Comparison of ENCODE assay signal across 1 cellular context in genomic region chr4:152536545-152537182, GRCh38.
TF ChIP-seq lines count a peak whose summit lies in the region.

No MANE protein-coding gene starts in this region.

TF ChIP-seq in HepG2, 621 proteins besides CTCF, POLR2A, EP300 and RAD21 (continued from another document and continues in another):
- 0 out of 2 replicates have a peak, but pooled peaks have one; percentile 10 for TF ChIP-seq PRDM10 (CRISPR knock-in tag; IDR thresholded peaks at IDR 0.05; ENCODE audit: low read depth)
- no peak for TF ChIP-seq ZNF557 (CRISPR knock-in tag; IDR thresholded peaks at IDR 0.05)
- TF ChIP-seq, protein P1, sequence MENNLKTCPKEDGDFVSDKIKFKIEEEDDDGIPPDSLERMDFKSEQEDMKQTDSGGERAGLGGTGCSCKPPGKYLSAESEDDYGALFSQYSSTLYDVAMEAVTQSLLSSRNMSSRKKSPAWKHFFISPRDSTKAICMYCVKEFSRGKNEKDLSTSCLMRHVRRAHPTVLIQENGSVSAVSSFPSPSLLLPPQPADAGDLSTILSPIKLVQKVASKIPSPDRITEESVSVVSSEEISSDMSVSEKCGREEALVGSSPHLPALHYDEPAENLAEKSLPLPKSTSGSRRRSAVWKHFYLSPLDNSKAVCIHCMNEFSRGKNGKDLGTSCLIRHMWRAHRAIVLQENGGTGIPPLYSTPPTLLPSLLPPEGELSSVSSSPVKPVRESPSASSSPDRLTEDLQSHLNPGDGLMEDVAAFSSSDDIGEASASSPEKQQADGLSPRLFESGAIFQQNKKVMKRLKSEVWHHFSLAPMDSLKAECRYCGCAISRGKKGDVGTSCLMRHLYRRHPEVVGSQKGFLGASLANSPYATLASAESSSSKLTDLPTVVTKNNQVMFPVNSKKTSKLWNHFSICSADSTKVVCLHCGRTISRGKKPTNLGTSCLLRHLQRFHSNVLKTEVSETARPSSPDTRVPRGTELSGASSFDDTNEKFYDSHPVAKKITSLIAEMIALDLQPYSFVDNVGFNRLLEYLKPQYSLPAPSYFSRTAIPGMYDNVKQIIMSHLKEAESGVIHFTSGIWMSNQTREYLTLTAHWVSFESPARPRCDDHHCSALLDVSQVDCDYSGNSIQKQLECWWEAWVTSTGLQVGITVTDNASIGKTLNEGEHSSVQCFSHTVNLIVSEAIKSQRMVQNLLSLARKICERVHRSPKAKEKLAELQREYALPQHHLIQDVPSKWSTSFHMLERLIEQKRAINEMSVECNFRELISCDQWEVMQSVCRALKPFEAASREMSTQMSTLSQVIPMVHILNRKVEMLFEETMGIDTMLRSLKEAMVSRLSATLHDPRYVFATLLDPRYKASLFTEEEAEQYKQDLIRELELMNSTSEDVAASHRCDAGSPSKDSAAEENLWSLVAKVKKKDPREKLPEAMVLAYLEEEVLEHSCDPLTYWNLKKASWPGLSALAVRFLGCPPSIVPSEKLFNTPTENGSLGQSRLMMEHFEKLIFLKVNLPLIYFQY (CRISPR knock-in tag; IDR thresholded peaks at IDR 0.05; ENCODE audit: borderline replicate concordance), result no peak
- TF ChIP-seq ZNF20 (CRISPR knock-in tag; IDR thresholded peaks at IDR 0.05), result no peak
- TF ChIP-seq FOXJ3 (CRISPR knock-in tag; IDR thresholded peaks at IDR 0.05; ENCODE audit: borderline replicate concordance), result no peak
- TF ChIP-seq ZNF546 (CRISPR knock-in tag; conservative IDR thresholded peaks at IDR 0.05), result no peak
- TF ChIP-seq, protein P2, sequence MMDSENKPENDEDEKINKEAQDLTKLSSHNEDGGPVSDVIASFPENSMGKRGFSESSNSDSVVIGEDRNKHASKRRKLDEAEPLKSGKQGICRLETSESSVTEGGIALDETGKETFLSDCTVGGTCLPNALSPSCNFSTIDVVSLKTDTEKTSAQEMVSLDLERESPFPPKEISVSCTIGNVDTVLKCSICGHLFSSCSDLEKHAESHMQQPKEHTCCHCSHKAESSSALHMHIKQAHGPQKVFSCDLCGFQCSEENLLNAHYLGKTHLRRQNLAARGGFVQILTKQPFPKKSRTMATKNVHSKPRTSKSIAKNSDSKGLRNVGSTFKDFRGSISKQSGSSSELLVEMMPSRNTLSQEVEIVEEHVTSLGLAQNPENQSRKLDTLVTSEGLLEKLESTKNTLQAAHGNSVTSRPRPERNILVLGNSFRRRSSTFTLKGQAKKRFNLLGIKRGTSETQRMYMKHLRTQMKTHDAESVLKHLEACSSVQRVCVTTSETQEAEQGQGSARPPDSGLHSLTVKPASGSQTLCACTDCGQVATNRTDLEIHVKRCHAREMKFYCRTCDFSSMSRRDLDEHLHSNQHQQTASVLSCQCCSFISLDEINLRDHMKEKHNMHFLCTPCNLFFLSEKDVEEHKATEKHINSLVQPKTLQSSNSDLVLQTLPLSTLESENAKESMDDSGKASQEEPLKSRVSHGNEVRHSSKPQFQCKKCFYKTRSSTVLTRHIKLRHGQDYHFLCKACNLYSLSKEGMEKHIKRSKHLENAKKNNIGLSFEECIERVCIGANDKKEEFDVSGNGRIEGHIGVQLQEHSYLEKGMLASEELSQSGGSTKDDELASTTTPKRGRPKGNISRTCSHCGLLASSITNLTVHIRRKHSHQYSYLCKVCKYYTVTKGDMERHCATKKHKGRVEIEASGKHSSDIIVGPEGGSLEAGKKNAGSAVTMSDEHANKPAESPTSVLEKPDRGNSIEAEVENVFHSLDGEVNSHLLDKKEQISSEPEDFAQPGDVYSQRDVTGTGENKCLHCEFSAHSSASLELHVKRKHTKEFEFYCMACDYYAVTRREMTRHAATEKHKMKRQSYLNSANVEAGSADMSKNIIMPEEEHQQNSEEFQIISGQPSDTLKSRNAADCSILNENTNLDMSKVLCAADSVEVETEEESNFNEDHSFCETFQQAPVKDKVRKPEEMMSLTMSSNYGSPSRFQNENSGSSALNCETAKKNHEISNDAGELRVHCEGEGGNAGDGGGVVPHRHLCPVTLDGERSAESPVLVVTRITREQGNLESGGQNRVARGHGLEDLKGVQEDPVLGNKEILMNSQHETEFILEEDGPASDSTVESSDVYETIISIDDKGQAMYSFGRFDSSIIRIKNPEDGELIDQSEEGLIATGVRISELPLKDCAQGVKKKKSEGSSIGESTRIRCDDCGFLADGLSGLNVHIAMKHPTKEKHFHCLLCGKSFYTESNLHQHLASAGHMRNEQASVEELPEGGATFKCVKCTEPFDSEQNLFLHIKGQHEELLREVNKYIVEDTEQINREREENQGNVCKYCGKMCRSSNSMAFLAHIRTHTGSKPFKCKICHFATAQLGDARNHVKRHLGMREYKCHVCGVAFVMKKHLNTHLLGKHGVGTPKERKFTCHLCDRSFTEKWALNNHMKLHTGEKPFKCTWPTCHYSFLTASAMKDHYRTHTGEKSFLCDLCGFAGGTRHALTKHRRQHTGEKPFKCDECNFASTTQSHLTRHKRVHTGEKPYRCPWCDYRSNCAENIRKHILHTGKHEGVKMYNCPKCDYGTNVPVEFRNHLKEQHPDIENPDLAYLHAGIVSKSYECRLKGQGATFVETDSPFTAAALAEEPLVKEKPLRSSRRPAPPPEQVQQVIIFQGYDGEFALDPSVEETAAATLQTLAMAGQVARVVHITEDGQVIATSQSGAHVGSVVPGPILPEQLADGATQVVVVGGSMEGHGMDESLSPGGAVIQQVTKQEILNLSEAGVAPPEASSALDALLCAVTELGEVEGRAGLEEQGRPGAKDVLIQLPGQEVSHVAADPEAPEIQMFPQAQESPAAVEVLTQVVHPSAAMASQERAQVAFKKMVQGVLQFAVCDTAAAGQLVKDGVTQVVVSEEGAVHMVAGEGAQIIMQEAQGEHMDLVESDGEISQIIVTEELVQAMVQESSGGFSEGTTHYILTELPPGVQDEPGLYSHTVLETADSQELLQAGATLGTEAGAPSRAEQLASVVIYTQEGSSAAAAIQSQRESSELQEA (CRISPR knock-in tag; IDR thresholded peaks at IDR 0.05; ENCODE audit: not compliant biosample characterization), result no peak
- TF ChIP-seq ZNF672 (CRISPR knock-in tag; IDR thresholded peaks at IDR 0.05), result no peak
- 0 out of 2 replicates have a peak, but pooled peaks have one; percentile 3 for TF ChIP-seq U2AF2 (IDR thresholded peaks at IDR 0.05; ENCODE audit: low read depth, low read length)
- TF ChIP-seq ZBTB49 (CRISPR knock-in tag; IDR thresholded peaks at IDR 0.05; ENCODE audit: borderline replicate concordance), result no peak
- no peak for TF ChIP-seq MATR3 (CRISPR knock-in tag; IDR thresholded peaks at IDR 0.05)
- TF ChIP-seq, protein P3, sequence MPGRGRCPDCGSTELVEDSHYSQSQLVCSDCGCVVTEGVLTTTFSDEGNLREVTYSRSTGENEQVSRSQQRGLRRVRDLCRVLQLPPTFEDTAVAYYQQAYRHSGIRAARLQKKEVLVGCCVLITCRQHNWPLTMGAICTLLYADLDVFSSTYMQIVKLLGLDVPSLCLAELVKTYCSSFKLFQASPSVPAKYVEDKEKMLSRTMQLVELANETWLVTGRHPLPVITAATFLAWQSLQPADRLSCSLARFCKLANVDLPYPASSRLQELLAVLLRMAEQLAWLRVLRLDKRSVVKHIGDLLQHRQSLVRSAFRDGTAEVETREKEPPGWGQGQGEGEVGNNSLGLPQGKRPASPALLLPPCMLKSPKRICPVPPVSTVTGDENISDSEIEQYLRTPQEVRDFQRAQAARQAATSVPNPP (CRISPR knock-in tag; IDR thresholded peaks at IDR 0.05), result no peak
- TF ChIP-seq, protein P4, sequence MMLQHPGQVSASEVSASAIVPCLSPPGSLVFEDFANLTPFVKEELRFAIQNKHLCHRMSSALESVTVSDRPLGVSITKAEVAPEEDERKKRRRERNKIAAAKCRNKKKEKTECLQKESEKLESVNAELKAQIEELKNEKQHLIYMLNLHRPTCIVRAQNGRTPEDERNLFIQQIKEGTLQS (CRISPR knock-in tag; IDR thresholded peaks at IDR 0.05), result no peak
- TF ChIP-seq HIVEP1 (CRISPR knock-in tag; IDR thresholded peaks at IDR 0.05), result no peak
- TF ChIP-seq CREM (IDR thresholded peaks at IDR 0.05), result no peak
- TF ChIP-seq CREM (CRISPR knock-in tag; IDR thresholded peaks at IDR 0.05), result no peak
- TF ChIP-seq HDAC6 (IDR thresholded peaks at IDR 0.05; ENCODE audit: low read depth, low read length), result no peak
- TF ChIP-seq ZNF207 (IDR thresholded peaks at IDR 0.05; ENCODE audit: borderline replicate concordance), result no peak
- no peak for TF ChIP-seq MED13 (CRISPR knock-in tag; IDR thresholded peaks at IDR 0.05)
- TF ChIP-seq, protein P5, sequence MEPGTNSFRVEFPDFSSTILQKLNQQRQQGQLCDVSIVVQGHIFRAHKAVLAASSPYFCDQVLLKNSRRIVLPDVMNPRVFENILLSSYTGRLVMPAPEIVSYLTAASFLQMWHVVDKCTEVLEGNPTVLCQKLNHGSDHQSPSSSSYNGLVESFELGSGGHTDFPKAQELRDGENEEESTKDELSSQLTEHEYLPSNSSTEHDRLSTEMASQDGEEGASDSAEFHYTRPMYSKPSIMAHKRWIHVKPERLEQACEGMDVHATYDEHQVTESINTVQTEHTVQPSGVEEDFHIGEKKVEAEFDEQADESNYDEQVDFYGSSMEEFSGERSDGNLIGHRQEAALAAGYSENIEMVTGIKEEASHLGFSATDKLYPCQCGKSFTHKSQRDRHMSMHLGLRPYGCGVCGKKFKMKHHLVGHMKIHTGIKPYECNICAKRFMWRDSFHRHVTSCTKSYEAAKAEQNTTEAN (CRISPR knock-in tag; conservative IDR thresholded peaks at IDR 0.05), result no peak
- no peak for TF ChIP-seq PHF21A (CRISPR knock-in tag; IDR thresholded peaks at IDR 0.05)
- no peak for TF ChIP-seq ZNF776 (CRISPR knock-in tag; IDR thresholded peaks at IDR 0.05)
- TF ChIP-seq, protein P6, sequence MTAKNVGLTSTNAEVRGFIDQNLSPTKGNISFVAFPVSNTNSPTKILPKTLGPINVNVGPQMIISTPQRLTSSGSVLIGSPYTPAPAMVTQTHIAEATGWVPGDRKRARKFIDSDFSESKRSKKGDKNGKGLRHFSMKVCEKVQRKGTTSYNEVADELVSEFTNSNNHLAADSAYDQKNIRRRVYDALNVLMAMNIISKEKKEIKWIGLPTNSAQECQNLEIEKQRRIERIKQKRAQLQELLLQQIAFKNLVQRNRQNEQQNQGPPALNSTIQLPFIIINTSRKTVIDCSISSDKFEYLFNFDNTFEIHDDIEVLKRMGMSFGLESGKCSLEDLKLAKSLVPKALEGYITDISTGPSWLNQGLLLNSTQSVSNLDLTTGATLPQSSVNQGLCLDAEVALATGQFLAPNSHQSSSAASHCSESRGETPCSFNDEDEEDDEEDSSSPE (CRISPR knock-in tag; IDR thresholded peaks at IDR 0.05), result no peak
- TF ChIP-seq HMG20B (CRISPR knock-in tag; conservative IDR thresholded peaks at IDR 0.05), result no peak
- TF ChIP-seq MTF2 (CRISPR knock-in tag; IDR thresholded peaks at IDR 0.05; ENCODE audit: borderline replicate concordance), result no peak
- no peak for TF ChIP-seq NR2F1 (CRISPR knock-in tag; IDR thresholded peaks at IDR 0.05)
- TF ChIP-seq ZNF704 (CRISPR knock-in tag; IDR thresholded peaks at IDR 0.05; ENCODE audit: borderline replicate concordance), result no peak
- no peak for TF ChIP-seq MTF1 (CRISPR knock-in tag; IDR thresholded peaks at IDR 0.05)
- TF ChIP-seq, protein P7, sequence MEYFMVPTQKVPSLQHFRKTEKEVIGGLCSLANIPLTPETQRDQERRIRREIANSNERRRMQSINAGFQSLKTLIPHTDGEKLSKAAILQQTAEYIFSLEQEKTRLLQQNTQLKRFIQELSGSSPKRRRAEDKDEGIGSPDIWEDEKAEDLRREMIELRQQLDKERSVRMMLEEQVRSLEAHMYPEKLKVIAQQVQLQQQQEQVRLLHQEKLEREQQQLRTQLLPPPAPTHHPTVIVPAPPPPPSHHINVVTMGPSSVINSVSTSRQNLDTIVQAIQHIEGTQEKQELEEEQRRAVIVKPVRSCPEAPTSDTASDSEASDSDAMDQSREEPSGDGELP (IDR thresholded peaks at IDR 0.05; ENCODE audit: borderline replicate concordance, low read depth), result no peak
- 0 out of 2 replicates have a peak, but pooled peaks have one; percentile 0 for TF ChIP-seq ZBTB7B (CRISPR knock-in tag; IDR thresholded peaks at IDR 0.05)
- TF ChIP-seq SIX4 (CRISPR knock-in tag; IDR thresholded peaks at IDR 0.05), result no peak
- no peak for TF ChIP-seq ZNF547 (CRISPR knock-in tag; IDR thresholded peaks at IDR 0.05)
- TF ChIP-seq CBX1 (IDR thresholded peaks at IDR 0.05; ENCODE audit: low read depth), result no peak
- TF ChIP-seq HNF4A (CRISPR knock-in tag; IDR thresholded peaks at IDR 0.05), result no peak
